Comparison of ENCODE assay signal across 32 cellular contexts in the genomic region with DNA sequence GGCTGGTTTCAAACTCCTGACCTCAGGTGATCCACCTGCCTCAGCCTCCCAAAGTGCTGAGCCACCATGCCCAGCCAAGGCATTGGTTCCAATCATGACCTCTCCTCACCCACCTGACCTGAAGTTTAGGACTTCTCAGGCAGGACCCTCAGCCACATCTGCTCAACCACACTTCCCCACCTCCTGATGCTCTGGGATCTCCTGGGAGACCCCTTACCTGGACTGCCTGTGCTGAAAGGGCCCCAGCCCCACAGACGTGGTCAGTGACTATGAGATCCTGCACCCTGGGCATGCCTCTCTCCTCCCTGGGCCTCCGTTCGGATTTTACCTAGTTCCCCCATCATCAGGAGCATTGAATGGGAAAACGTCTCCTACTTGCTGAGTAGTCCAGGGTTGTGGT. TPM values are rescaled to one million over a fixed set of nuclear protein-coding genes. Genes with fewer than 3 reads are reported as not detected.
"Had no signal": no experiment of that assay in that cellular context is flagged by ENCODE, and none has a peak within 500 bp of the region (broad histone marks: within the 10 kb centered on the region; RNA-seq: fewer than 3 reads in every experiment).

No MANE protein-coding gene starts in this region.

- H3K9me3 ChIP-seq: esophagus muscularis mucosa, heart right ventricle, left lung, lower lobe of right lung, mucosa of descending colon, ovary, right lobe of liver, suprapubic skin, transverse colon, upper lobe of right lung, uterus had no signal

- DNase-seq: central memory CD4-positive, alpha-beta T cell; effector CD8-positive, alpha-beta T cell; foreskin keratinocyte; glutamatergic neuron; hippocampal formation; left cardiac atrium; left lung; lower lobe of right lung; mucosa of descending colon; naive B cell; nucleus accumbens; ovary; posterior cingulate gyrus; right lobe of liver; stimulated activated naive B cell treated with anti-CD40 and anti-IgM and Interleukin-4, amounts not matched to agents 10 μg/mL and 1 μg/mL and 100 μg/mL, for 72 hours; transverse colon; uterus had no signal

- H3K36me3 Mint-ChIP-seq: memory B cell; mesothelial cell of epicardium; naive B cell; natural killer cell treated with Interleukin-12 subunit alpha and Interleukin-12 subunit beta and Interleukin-15 and Interleukin-18, amount 100 ng/mL, for 72 hours; neural progenitor cell; stimulated activated naive B cell treated with anti-CD40 and anti-IgM and Interleukin-4, amounts not matched to agents 10 μg/mL and 1 μg/mL and 100 μg/mL, for 72 hours had no signal

- H3K27ac Mint-ChIP-seq: dendritic cell treated with granulocyte-macrophage colony-stimulating factor and Interleukin-4, amounts not matched to agents 40 ng/mL and 50 ng/mL, for 4 days; endodermal cell; memory B cell; mesothelial cell of epicardium; natural killer cell treated with Interleukin-12 subunit alpha and Interleukin-12 subunit beta and Interleukin-15 and Interleukin-18, amount 100 ng/mL, for 72 hours; neural progenitor cell; stimulated activated naive CD8-positive, alpha-beta T cell treated with anti-CD3 and anti-CD28 coated beads, Interleukin-15, Interleukin-2, amounts not matched to agents 100 ng/mL and 50 ng/mL, for 24 hours had no signal

- H3K4me1 Mint-ChIP-seq: memory B cell, naive B cell had no signal

- ATAC-seq: foreskin keratinocyte; left lung; lower lobe of right lung; mucosa of descending colon; natural killer cell treated with Interleukin-12 subunit alpha and Interleukin-12 subunit beta and Interleukin-15 and Interleukin-18, amount 100 ng/mL, for 72 hours; right lobe of liver; stimulated activated naive B cell treated with anti-CD40 and anti-IgM and Interleukin-4, amounts not matched to agents 10 μg/mL and 1 μg/mL and 100 μg/mL, for 72 hours; upper lobe of right lung had no signal

- H3K27me3 ChIP-seq: foreskin keratinocyte, ovary, right lobe of liver, upper lobe of right lung, uterus had no signal

- H3K4me1 ChIP-seq: esophagus muscularis mucosa, foreskin keratinocyte, left lung, lower lobe of right lung, right lobe of liver, suprapubic skin, transverse colon, upper lobe of right lung, uterus had no signal

- H3K36me3 ChIP-seq: esophagus muscularis mucosa, heart right ventricle, left lung, lower lobe of right lung, neural progenitor cell, ovary, right lobe of liver, suprapubic skin, transverse colon, upper lobe of right lung, uterus had no signal

- H3K4me3 Mint-ChIP-seq: dendritic cell treated with granulocyte-macrophage colony-stimulating factor and Interleukin-4, amounts not matched to agents 40 ng/mL and 50 ng/mL, for 4 days; endodermal cell; memory B cell; mesothelial cell of epicardium; naive B cell; natural killer cell treated with Interleukin-12 subunit alpha and Interleukin-12 subunit beta and Interleukin-15 and Interleukin-18, amount 100 ng/mL, for 72 hours; neural progenitor cell; stimulated activated naive B cell treated with anti-CD40 and anti-IgM and Interleukin-4, amounts not matched to agents 10 μg/mL and 1 μg/mL and 100 μg/mL, for 72 hours; stimulated activated naive CD8-positive, alpha-beta T cell treated with anti-CD3 and anti-CD28 coated beads, Interleukin-15, Interleukin-2, amounts not matched to agents 100 ng/mL and 50 ng/mL, for 24 hours had no signal

- H3K9me3 Mint-ChIP-seq: dendritic cell treated with granulocyte-macrophage colony-stimulating factor and Interleukin-4, amounts not matched to agents 40 ng/mL and 50 ng/mL, for 4 days; endodermal cell; mesothelial cell of epicardium; natural killer cell treated with Interleukin-12 subunit alpha and Interleukin-12 subunit beta and Interleukin-15 and Interleukin-18, amount 100 ng/mL, for 72 hours; neural progenitor cell; stimulated activated naive B cell treated with anti-CD40 and anti-IgM and Interleukin-4, amounts not matched to agents 10 μg/mL and 1 μg/mL and 100 μg/mL, for 72 hours; stimulated activated naive CD8-positive, alpha-beta T cell treated with anti-CD3 and anti-CD28 coated beads, Interleukin-15, Interleukin-2, amounts not matched to agents 100 ng/mL and 50 ng/mL, for 24 hours had no signal

- H3K27ac ChIP-seq: esophagus muscularis mucosa, foreskin keratinocyte, left lung, lower lobe of right lung, neural progenitor cell, ovary, right lobe of liver, suprapubic skin, transverse colon, upper lobe of right lung, uterus had no signal

- H3K4me3 ChIP-seq: esophagus muscularis mucosa, left lung, lower lobe of right lung, mucosa of descending colon, neural progenitor cell, ovary, right lobe of liver, suprapubic skin, transverse colon, upper lobe of right lung, uterus had no signal

RNA-seq across cellular contexts. Expression of gene GSC, which starts 18.0 kb away (rescaled TPM):
- total RNA-seq: cerebellum; endothelial cell of umbilical vein; epithelial cell of proximal tubule; foreskin keratinocyte; kidney epithelial cell; left lung; mucosa of descending colon; natural killer cell treated with Interleukin-12 subunit alpha and Interleukin-12 subunit beta and Interleukin-15 and Interleukin-18, amount 100 ng/mL, for 72 hours; right lobe of liver; upper lobe of right lung had no signal
- polyA plus RNA-seq: endothelial cell of umbilical vein, foreskin keratinocyte had no signal
